8 cellular contexts compared by ENCODE assay signal in genomic region chr22:30667486-30668305, GRCh38. TPM values are rescaled to one million over a fixed set of nuclear protein-coding genes. Genes with fewer than 3 reads are reported as not detected.
A peak's percentile ranks its signal among the peaks of the same experiment; 100 is the strongest.
DNase-seq lines count a peak whose midpoint lies in the region; ATAC-seq and TF ChIP-seq lines count a peak whose summit lies in the region.

Gene DUSP18 (minus strand): TSS chr22:30667875. CDS start chr22:30664003, 3,872 bp downstream.

- peaks cover 10% of the 10 kb centered on the region; the same call in 1 of the 2 replicates for H3F3A ChIP-seq in GM23338 (replicated peaks; ENCODE audit: low read depth)

- peak within 1 kb of the TSS; percentile 99 for H2AFZ ChIP-seq in GM23338

- H3K27ac Mint-ChIP-seq in GM23338 (no peak within 1 kb of the TSS), natural killer cell (peak within 1 kb of the TSS; percentile 81 to 91)
- H3K27ac Mint-ChIP-seq in activated T-helper 2 cell treated with anti-CD3 and anti-CD28 coated beads, Interferon-gamma antibody, Interleukin-2, Interleukin-4, amounts not matched to agents 10 μg/mL and 5 μg/mL and 100 μg/mL, durations not matched to agents 14 hours and 24 hours and 36 hours = peak within 1 kb of the TSS; percentile 72

- H4K20me1 ChIP-seq in GM23338 (replicated peaks; ENCODE audit: insufficient read depth) = no peaks in the 10 kb centered on the region

- no peak within 1 kb of the TSS for H3K27ac ChIP-seq in GM23338 (ENCODE audit: low read depth)

- peaks cover 15% of the 10 kb centered on the region for H3K4me1 Mint-ChIP-seq in GM23338
- peaks cover 16% of the 10 kb centered on the region for H3K4me1 Mint-ChIP-seq in activated T-helper 2 cell treated with anti-CD3 and anti-CD28 coated beads, Interferon-gamma antibody, Interleukin-2, Interleukin-4, amounts not matched to agents 10 μg/mL and 5 μg/mL and 100 μg/mL, durations not matched to agents 14 hours and 24 hours and 36 hours (ENCODE audit: low read depth)
- peaks cover 21 to 32% of the 10 kb centered on the region in 2 donors for H3K4me1 Mint-ChIP-seq in natural killer cell

- H3K4me3 ChIP-seq in GM23338 (peak within 1 kb of the TSS; percentile 78), LNCaP clone FGC (ENCODE audit: low read depth, low read length) (peak within 1 kb of the TSS; percentile 60)

- H3K4me2 ChIP-seq in GM23338 = peak within 1 kb of the TSS; percentile 87

- H3K4me3 Mint-ChIP-seq in GM23338 = peak within 1 kb of the TSS; percentile 86
- H3K4me3 Mint-ChIP-seq in activated T-helper 2 cell treated with anti-CD3 and anti-CD28 coated beads, Interferon-gamma antibody, Interleukin-2, Interleukin-4, amounts not matched to agents 10 μg/mL and 5 μg/mL and 100 μg/mL, durations not matched to agents 14 hours and 24 hours and 36 hours (ENCODE audit: low read depth) = peak within 1 kb of the TSS; percentile 87
- H3K4me3 Mint-ChIP-seq in natural killer cell = peak within 1 kb of the TSS; percentile 95

- no peaks in the 10 kb centered on the region for H3K36me3 ChIP-seq in GM23338 (ENCODE audit: insufficient read depth)

- H3K27me3 Mint-ChIP-seq in GM23338 (ENCODE audit: insufficient read depth, low read depth, poor library complexity) (peaks cover 14% of the 10 kb centered on the region), natural killer cell (ENCODE audit: low read depth in 2 of 2) (no peaks in the 10 kb centered on the region)
- peaks cover 7% of the 10 kb centered on the region for H3K27me3 Mint-ChIP-seq in activated T-helper 2 cell treated with anti-CD3 and anti-CD28 coated beads, Interferon-gamma antibody, Interleukin-2, Interleukin-4, amounts not matched to agents 10 μg/mL and 5 μg/mL and 100 μg/mL, durations not matched to agents 14 hours and 24 hours and 36 hours (ENCODE audit: low read depth)

- ATAC-seq in GM23338 = peak; percentile 96
- peak; percentile 94 to 97 (median 95) for ATAC-seq in natural killer cell

- no peaks in the 10 kb centered on the region for H3K9me2 ChIP-seq in GM23338 (ENCODE audit: insufficient read depth)

- H3K9me3 Mint-ChIP-seq in GM23338 = peaks cover 3% of the 10 kb centered on the region; the same call in 1 of the 3 replicates
- H3K9me3 Mint-ChIP-seq in activated T-helper 2 cell treated with anti-CD3 and anti-CD28 coated beads, Interferon-gamma antibody, Interleukin-2, Interleukin-4, amounts not matched to agents 10 μg/mL and 5 μg/mL and 100 μg/mL, durations not matched to agents 14 hours and 24 hours and 36 hours = no peaks in the 10 kb centered on the region
- no peaks in the 10 kb centered on the region for H3K9me3 Mint-ChIP-seq in natural killer cell

- TF ChIP-seq CTCF in GM23338 (conservative IDR thresholded peaks at IDR 0.05; ENCODE audit: low read depth in 2 of 2) = peak; percentile 47 to 48
- TF ChIP-seq CTCF in LNCaP clone FGC (IDR thresholded peaks at IDR 0.05; ENCODE audit: control insufficient read depth, extremely low read depth, insufficient read depth) = no peak
- peak; percentile 40 for TF ChIP-seq CTCF in natural killer cell (IDR thresholded peaks at IDR 0.05)

- H3K79me2 ChIP-seq in GM23338 (replicated peaks; ENCODE audit: insufficient read depth) = no peaks in the 10 kb centered on the region

- intact Hi-C loops in activated T-helper 2 cell treated with anti-CD3 and anti-CD28 coated beads, Interferon-gamma antibody, Interleukin-2, Interleukin-4, amounts not matched to agents 10 μg/mL and 5 μg/mL and 100 μg/mL, durations not matched to agents 14 hours and 24 hours and 36 hours (cut with micrococcal nuclease) = loop anchor here (1.0 kb wide), 2 partner anchors 18 to 33 kb away; no protein-coding TSS in a partner anchor
- intact Hi-C loops in natural killer cell (cut with micrococcal nuclease) = loop anchor here (1.0 kb wide), 1 partner anchor 33 kb away; no protein-coding TSS in a partner anchor

- no peaks in the 10 kb centered on the region for H3K36me3 Mint-ChIP-seq in GM23338 (ENCODE audit: low read depth)
- H3K36me3 Mint-ChIP-seq in activated T-helper 2 cell treated with anti-CD3 and anti-CD28 coated beads, Interferon-gamma antibody, Interleukin-2, Interleukin-4, amounts not matched to agents 10 μg/mL and 5 μg/mL and 100 μg/mL, durations not matched to agents 14 hours and 24 hours and 36 hours (ENCODE audit: low read depth) = peaks cover 15% of the 10 kb centered on the region
- H3K36me3 Mint-ChIP-seq in natural killer cell = peaks cover 6% of the 10 kb centered on the region

- peaks cover 21% of the 10 kb centered on the region for H3K27me3 ChIP-seq in GM23338 (ENCODE audit: insufficient read depth)

- peak; percentile 92 for DNase-seq in EL
- DNase-seq in GM23338 (ENCODE audit: low spot score) = peak; percentile 97
- DNase-seq in LNCaP clone FGC (ENCODE audit: low read depth) = peak; percentile 49
- DNase-seq in RPMI8226 = peak; percentile 92
- peak; percentile 91 for DNase-seq in activated T-helper 2 cell treated with anti-CD3 and anti-CD28 coated beads, Interferon-gamma antibody, Interleukin-2, Interleukin-4, amounts not matched to agents 10 μg/mL and 5 μg/mL and 100 μg/mL, durations not matched to agents 14 hours and 24 hours and 36 hours (ENCODE audit: low spot score)
- peak; percentile 85 for DNase-seq in fibroblast of peridontal ligament (ENCODE audit: extremely low read depth)
- peak; percentile 93 for DNase-seq in natural killer cell
- DNase-seq in stimulated activated naive CD4-positive, alpha-beta T cell (lab: John Stamatoyannopoulos, UW) = peak; percentile 85 to 96 (median 91)

- peaks cover 16% of the 10 kb centered on the region for H3K4me1 ChIP-seq in GM23338 (ENCODE audit: insufficient read depth)

TF ChIP-seq in GM23338, 12 proteins besides CTCF, POLR2A, EP300 and RAD21 (continues in another document):
- TF ChIP-seq EZH2phosphoT487 (IDR thresholded peaks at IDR 0.05; ENCODE audit: unreplicated experiment) (no peak), CREB1 (CRISPR knock-in tag; IDR thresholded peaks at IDR 0.05; ENCODE audit: low read depth) (no peak), POLR2AphosphoS5 (IDR thresholded peaks at IDR 0.05; ENCODE audit: low read depth) (no peak), ZNF114 (CRISPR knock-in tag; IDR thresholded peaks at IDR 0.05) (no peak), JUNB (IDR thresholded peaks at IDR 0.05; ENCODE audit: unreplicated experiment) (no peak), NANOG (IDR thresholded peaks at IDR 0.05; ENCODE audit: borderline replicate concordance) (no peak), ZNF331 (CRISPR knock-in tag; IDR thresholded peaks at IDR 0.05; ENCODE audit: low read depth) (no peak), EZH2 (IDR thresholded peaks at IDR 0.05; ENCODE audit: low read depth, unreplicated experiment) (no peak), STAT1 (IDR thresholded peaks at IDR 0.05; ENCODE audit: unreplicated experiment) (no peak)
- TF ChIP-seq, protein P1, sequence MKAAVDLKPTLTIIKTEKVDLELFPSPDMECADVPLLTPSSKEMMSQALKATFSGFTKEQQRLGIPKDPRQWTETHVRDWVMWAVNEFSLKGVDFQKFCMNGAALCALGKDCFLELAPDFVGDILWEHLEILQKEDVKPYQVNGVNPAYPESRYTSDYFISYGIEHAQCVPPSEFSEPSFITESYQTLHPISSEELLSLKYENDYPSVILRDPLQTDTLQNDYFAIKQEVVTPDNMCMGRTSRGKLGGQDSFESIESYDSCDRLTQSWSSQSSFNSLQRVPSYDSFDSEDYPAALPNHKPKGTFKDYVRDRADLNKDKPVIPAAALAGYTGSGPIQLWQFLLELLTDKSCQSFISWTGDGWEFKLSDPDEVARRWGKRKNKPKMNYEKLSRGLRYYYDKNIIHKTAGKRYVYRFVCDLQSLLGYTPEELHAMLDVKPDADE (IDR thresholded peaks at IDR 0.05) = no peak
- TF ChIP-seq, protein P2, sequence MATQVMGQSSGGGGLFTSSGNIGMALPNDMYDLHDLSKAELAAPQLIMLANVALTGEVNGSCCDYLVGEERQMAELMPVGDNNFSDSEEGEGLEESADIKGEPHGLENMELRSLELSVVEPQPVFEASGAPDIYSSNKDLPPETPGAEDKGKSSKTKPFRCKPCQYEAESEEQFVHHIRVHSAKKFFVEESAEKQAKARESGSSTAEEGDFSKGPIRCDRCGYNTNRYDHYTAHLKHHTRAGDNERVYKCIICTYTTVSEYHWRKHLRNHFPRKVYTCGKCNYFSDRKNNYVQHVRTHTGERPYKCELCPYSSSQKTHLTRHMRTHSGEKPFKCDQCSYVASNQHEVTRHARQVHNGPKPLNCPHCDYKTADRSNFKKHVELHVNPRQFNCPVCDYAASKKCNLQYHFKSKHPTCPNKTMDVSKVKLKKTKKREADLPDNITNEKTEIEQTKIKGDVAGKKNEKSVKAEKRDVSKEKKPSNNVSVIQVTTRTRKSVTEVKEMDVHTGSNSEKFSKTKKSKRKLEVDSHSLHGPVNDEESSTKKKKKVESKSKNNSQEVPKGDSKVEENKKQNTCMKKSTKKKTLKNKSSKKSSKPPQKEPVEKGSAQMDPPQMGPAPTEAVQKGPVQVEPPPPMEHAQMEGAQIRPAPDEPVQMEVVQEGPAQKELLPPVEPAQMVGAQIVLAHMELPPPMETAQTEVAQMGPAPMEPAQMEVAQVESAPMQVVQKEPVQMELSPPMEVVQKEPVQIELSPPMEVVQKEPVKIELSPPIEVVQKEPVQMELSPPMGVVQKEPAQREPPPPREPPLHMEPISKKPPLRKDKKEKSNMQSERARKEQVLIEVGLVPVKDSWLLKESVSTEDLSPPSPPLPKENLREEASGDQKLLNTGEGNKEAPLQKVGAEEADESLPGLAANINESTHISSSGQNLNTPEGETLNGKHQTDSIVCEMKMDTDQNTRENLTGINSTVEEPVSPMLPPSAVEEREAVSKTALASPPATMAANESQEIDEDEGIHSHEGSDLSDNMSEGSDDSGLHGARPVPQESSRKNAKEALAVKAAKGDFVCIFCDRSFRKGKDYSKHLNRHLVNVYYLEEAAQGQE (IDR thresholded peaks at IDR 0.05; ENCODE audit: unreplicated experiment) = no peak

RNA-seq across cellular contexts. Expression of gene DUSP18, which starts in this region (rescaled TPM):
- total RNA-seq in GM23338 (2014; rRNA removed; shearing (Covaris generic)) = 1.5 and 2.7 TPM in 2 replicates
- polyA plus RNA-seq in GM23338 (2016; fragmentation: Nextera tagmentation; extraction: Ambion mirVana) = 1.7 and 2.2 TPM in 2 replicates
- 10.5 and 11.2 TPM in 2 replicates for total RNA-seq in activated T-helper 2 cell treated with anti-CD3 and anti-CD28 coated beads, Interferon-gamma antibody, Interleukin-2, Interleukin-4, amounts not matched to agents 10 μg/mL and 5 μg/mL and 100 μg/mL, durations not matched to agents 14 hours and 24 hours and 36 hours
- total RNA-seq in natural killer cell = 10 to 100 TPM; 10.2 to 12.8 (median 10.5) TPM
